In genomic region chr1:156896490-156897033, GRCh38 we compare ENCODE assay signal across 7 cellular contexts. TPM values are rescaled to one million over a fixed set of nuclear protein-coding genes. Genes with fewer than 3 reads are reported as not detected.
DNase-seq lines count a peak whose midpoint lies in the region; ATAC-seq and TF ChIP-seq lines count a peak whose summit lies in the region.

No MANE protein-coding gene starts in this region.

- no peaks in the 10 kb centered on the region for H3K36me3 ChIP-seq in upper lobe of left lung
- H3K36me3 ChIP-seq in WERI-Rb-1: no peaks in the 10 kb centered on the region

- 70 to 79% methylated on average over 9 to 16 of the region's 16 CpGs for WGBS in upper lobe of left lung, 2 donors

- no peak for TF ChIP-seq EP300 in upper lobe of left lung (IDR thresholded peaks at IDR 0.05)

- no peak for TF ChIP-seq POLR2A in upper lobe of left lung (IDR thresholded peaks at IDR 0.05)

- DNase-seq in HPDE6-E6E7 (ENCODE audit: extremely low spot score) (peak; percentile 84), astrocyte of the hippocampus (ENCODE audit: low read depth, low spot score) (peak; percentile 95), islet precursor cell (peak; percentile 98), upper lobe of left lung (no peak), Ammon's horn (ENCODE audit: low spot score) (no peak), WERI-Rb-1 (no peak)

- ATAC-seq in upper lobe of left lung (ENCODE audit: low FRiP score in 2 of 2): no peak
- no peak for ATAC-seq in HG03520 (IDR thresholded peaks at IDR 0.05; ENCODE audit: unreplicated experiment)

- peaks cover 0 to 16% (median 6%) of the 10 kb centered on the region in 4 donors for H3K27me3 ChIP-seq in upper lobe of left lung
- H3K27me3 ChIP-seq in WERI-Rb-1 (ENCODE audit: insufficient read depth, low read depth, severe bottlenecking): no peaks in the 10 kb centered on the region

- TF ChIP-seq CTCF in upper lobe of left lung (IDR thresholded peaks at IDR 0.05) (no peak), WERI-Rb-1 (IDR thresholded peaks at IDR 0.05; ENCODE audit: low read depth, low read length) (no peak)

- peak overlapping the region in 1 of 4 donors; percentile 4 for H3K4me3 ChIP-seq in upper lobe of left lung
- no peak overlapping the region for H3K4me3 ChIP-seq in WERI-Rb-1 (ENCODE audit: low read depth, low read length)

- H3K4me1 ChIP-seq in upper lobe of left lung: peaks cover 53 to 95% (median 74%) of the 10 kb centered on the region in 4 donors

- H3K27ac ChIP-seq in upper lobe of left lung (peak overlapping the region; percentile 67 to 92 (median 84)), WERI-Rb-1 (no peak overlapping the region)

- no peaks in the 10 kb centered on the region for H3K9me3 ChIP-seq in upper lobe of left lung
- H3K9me3 ChIP-seq in WERI-Rb-1 (ENCODE audit: severe bottlenecking): no peaks in the 10 kb centered on the region

RNA-seq across cellular contexts. Expression of gene PEAR1, which starts 3.0 kb away (rescaled TPM):
- total RNA-seq in upper lobe of left lung: 10 to 100 TPM in 4 of 6 donors, 1 to 10 TPM in 2; 8.4 to 33.5 (median 13.7) TPM

RNA-seq across cellular contexts. Expression of gene LRRC71, which starts 23.9 kb away (rescaled TPM):
- 10 to 100 TPM in 1 of 6 donors, 1 to 10 TPM in 4, under 1 TPM in 1; 0.49 to 13.9 (median 6.3) TPM for total RNA-seq in upper lobe of left lung

RNA-seq across cellular contexts. Expression of gene NTRK1, which starts 35.9 kb away (rescaled TPM):
- total RNA-seq in upper lobe of left lung: 1 to 10 TPM in 3 of 6 donors, under 1 TPM in 1, not detected in 2; 0.30 to 1.4 (median 1.2) TPM

RNA-seq across cellular contexts. Expression of gene INSRR, which starts 37.6 kb away (rescaled TPM):
- total RNA-seq in upper lobe of left lung: under 1 TPM in 2 of 6 donors, not detected in 4; 0.03 to 0.22 TPM

Comparison
In these comparisons a context has a peak if more than half of its experiments do, and no peak if none do; other contexts are left out.
1. DNase-seq: peak in HPDE6-E6E7 (single experiment), astrocyte of the hippocampus (single experiment) and islet precursor cell (single experiment); none in upper lobe of left lung (0 of 2), Ammon's horn (single experiment) and WERI-Rb-1 (single experiment).